8 cellular contexts compared by ENCODE assay signal in the genomic region with DNA sequence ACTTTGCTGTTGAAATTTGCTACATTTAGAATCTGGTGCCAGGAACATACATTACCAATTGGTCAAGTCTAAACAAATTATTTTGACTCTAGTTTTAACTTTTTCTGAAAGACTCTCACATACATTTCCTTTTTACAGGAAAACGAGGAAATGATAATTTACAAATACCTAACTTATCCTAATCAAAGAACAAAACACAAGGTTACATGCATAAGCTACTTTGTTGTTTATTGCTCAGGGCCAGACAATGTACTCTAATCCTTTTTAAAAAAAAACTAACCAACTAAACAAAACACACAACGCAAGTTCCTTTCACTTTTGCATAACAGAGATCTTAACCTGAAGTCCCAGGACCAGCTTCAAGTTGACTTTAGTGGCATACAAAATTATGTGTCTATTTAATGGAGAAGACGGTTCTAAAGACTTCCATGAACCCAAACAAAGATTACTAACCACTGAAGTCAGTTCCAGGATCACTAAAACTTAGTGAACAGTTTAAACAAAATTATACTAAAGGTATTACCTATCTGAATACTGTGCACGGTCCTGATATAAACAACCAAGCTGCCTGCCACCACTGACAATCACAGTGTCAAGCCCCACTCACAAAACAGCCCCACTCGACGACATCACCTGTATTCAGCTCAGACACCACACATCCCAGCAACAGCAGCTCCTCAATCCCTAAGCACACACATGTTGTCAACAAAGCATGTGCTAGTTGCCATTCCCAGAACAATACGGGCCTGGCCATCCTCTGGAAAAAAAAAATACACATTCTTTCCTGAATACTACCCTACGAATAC. TPM values are rescaled to one million over a fixed set of nuclear protein-coding genes. Genes with fewer than 3 reads are reported as not detected.
DNase-seq lines count a peak whose midpoint lies in the region; ATAC-seq and TF ChIP-seq lines count a peak whose summit lies in the region.

No MANE protein-coding gene starts in this region.

- no peak for TF ChIP-seq CTCF in Caco-2 (IDR thresholded peaks at IDR 0.05; ENCODE audit: insufficient read depth in 1 of 2, low read depth in 1 of 2, low read length in 1 of 2, severe bottlenecking in 1 of 2, unreplicated experiment in 1 of 2)
- TF ChIP-seq CTCF in nephron progenitor cell (IDR thresholded peaks at IDR 0.05), result no peak

- no peaks in the 10 kb centered on the region for H3K27me3 ChIP-seq in Caco-2 (replicated peaks; ENCODE audit: control insufficient read depth, insufficient read depth, low read length)

- no peaks in the 10 kb centered on the region for H3K36me3 ChIP-seq in Caco-2 (ENCODE audit: control insufficient read depth, insufficient read depth, low read length)

- peaks cover 14% of the 10 kb centered on the region for H3K36me3 Mint-ChIP-seq in Caco-2 (ENCODE audit: insufficient read depth, unreplicated experiment)
- peaks cover 15% of the 10 kb centered on the region for H3K36me3 Mint-ChIP-seq in dendritic cell treated with granulocyte-macrophage colony-stimulating factor and Interleukin-4, amounts not matched to agents 40 ng/mL and 50 ng/mL, for 4 days (ENCODE audit: low read depth)
- peaks cover 5% of the 10 kb centered on the region for H3K36me3 Mint-ChIP-seq in nephron progenitor cell (ENCODE audit: low read depth)

- POLR2A ChIA-PET in Caco-2 (lab: Charles Lee), result interaction anchor here (1.7 kb wide), 1 partner anchor 54 kb away, joined by 6 read pairs; a partner anchor contains a TSS

- DNase-seq in Caco-2 (peak; percentile 40 to 44), NAMALWA (ENCODE audit: low spot score) (peak; percentile 58), nephron progenitor cell (no peak), hepatic stellate cell (ENCODE audit: low spot score) (no peak), NCI-H1417 treated with DMSO at 0.1 percent for 48 hours (lab: John Stamatoyannopoulos, UW) (no peak)
- no peak for DNase-seq in stimulated activated CD4-positive, alpha-beta T cell treated with anti-CD3 and anti-CD28 coated beads, Interleukin-1b, Interleukin-23, amount 100 ng/mL, for 48 hours

- H3K27me3 Mint-ChIP-seq in Caco-2 (ENCODE audit: insufficient read depth, unreplicated experiment), result no peaks in the 10 kb centered on the region
- H3K27me3 Mint-ChIP-seq in dendritic cell treated with granulocyte-macrophage colony-stimulating factor and Interleukin-4, amounts not matched to agents 40 ng/mL and 50 ng/mL, for 4 days, result no peaks in the 10 kb centered on the region
- no peaks in the 10 kb centered on the region for H3K27me3 Mint-ChIP-seq in nephron progenitor cell (ENCODE audit: low read depth, poor library complexity)

- H3K9me3 Mint-ChIP-seq in Caco-2 (ENCODE audit: unreplicated experiment) (no peaks in the 10 kb centered on the region), nephron progenitor cell (peaks cover 3% of the 10 kb centered on the region)
- H3K9me3 Mint-ChIP-seq in dendritic cell treated with granulocyte-macrophage colony-stimulating factor and Interleukin-4, amounts not matched to agents 40 ng/mL and 50 ng/mL, for 4 days, result no peaks in the 10 kb centered on the region

- intact Hi-C loops in Caco-2 (cut with micrococcal nuclease; ENCODE audit: unreplicated experiment), result loop anchor here (5.0 kb wide), 1 partner anchor 1313 kb away; a partner anchor contains a TSS
- intact Hi-C loops in dendritic cell treated with granulocyte-macrophage colony-stimulating factor and Interleukin-4, amounts not matched to agents 40 ng/mL and 50 ng/mL, for 4 days (cut with micrococcal nuclease), result loop anchor here (2.0 to 5.0 kb wide), 2 partner anchors 13 to 37 kb away; no protein-coding TSS in a partner anchor

- H3K4me1 ChIP-seq in Caco-2, result peaks cover 26% of the 10 kb centered on the region

- BruUV-seq in Caco-2 (replicated peaks; lab: Mats Ljungman, UMichigan), result TSS peak; percentile 29

- H3K4me1 Mint-ChIP-seq in Caco-2 (ENCODE audit: low read depth, unreplicated experiment) (peaks cover 27% of the 10 kb centered on the region), nephron progenitor cell (peaks cover 46% of the 10 kb centered on the region)
- H3K4me1 Mint-ChIP-seq in dendritic cell treated with granulocyte-macrophage colony-stimulating factor and Interleukin-4, amounts not matched to agents 40 ng/mL and 50 ng/mL, for 4 days (ENCODE audit: low read depth), result peaks cover 48% of the 10 kb centered on the region

- H3K4me3 ChIP-seq in Caco-2 (ENCODE audit: low read depth, low read length), result peak overlapping the region; percentile 64

- H3K4me3 Mint-ChIP-seq in Caco-2 (ENCODE audit: unreplicated experiment) (peak overlapping the region; percentile 77), nephron progenitor cell (peak overlapping the region; percentile 93)
- H3K4me3 Mint-ChIP-seq in dendritic cell treated with granulocyte-macrophage colony-stimulating factor and Interleukin-4, amounts not matched to agents 40 ng/mL and 50 ng/mL, for 4 days, result peak overlapping the region; percentile 92

- ATAC-seq in GM21423 (IDR thresholded peaks at IDR 0.05; ENCODE audit: unreplicated experiment), result no peak

- no peaks in the 10 kb centered on the region for H3K9me3 ChIP-seq in Caco-2

- H3K27ac Mint-ChIP-seq in Caco-2 (ENCODE audit: unreplicated experiment) (peak overlapping the region; percentile 76), nephron progenitor cell (no peak overlapping the region)
- peak overlapping the region; percentile 90 for H3K27ac Mint-ChIP-seq in dendritic cell treated with granulocyte-macrophage colony-stimulating factor and Interleukin-4, amounts not matched to agents 40 ng/mL and 50 ng/mL, for 4 days

- CTCF ChIA-PET in Caco-2 (lab: Charles Lee), result interaction anchor here (0.9 kb wide), 1 partner anchor 44 kb away, joined by 4 read pairs; no protein-coding TSS in a partner anchor

RNA-seq across cellular contexts. Expression of a gene that starts 1.9 kb away (rescaled TPM):
- 89.3 and 92.6 TPM in 2 replicates for total RNA-seq in Caco-2 (2022)

RNA-seq across cellular contexts. Expression of a gene that starts 54.5 kb away (rescaled TPM):
- 761 and 848 TPM in 2 replicates for total RNA-seq in Caco-2 (2022)

Comparison
In these comparisons a context has a peak if more than half of its experiments do, and no peak if none do; other contexts are left out.
1. DNase-seq: peak in Caco-2 (2 of 2) and NAMALWA (single experiment); none in nephron progenitor cell (single experiment), hepatic stellate cell (single experiment), NCI-H1417 treated with DMSO at 0.1 percent for 48 hours (single experiment) and stimulated activated CD4-positive, alpha-beta T cell treated with anti-CD3 and anti-CD28 coated beads, Interleukin-1b, Interleukin-23, amount 100 ng/mL, for 48 hours (single experiment).
2. Peak in every context shown above with its lines, with median percentiles within 50 percentile points of each other: H3K4me3 Mint-ChIP-seq.